ENCODE assay signal across 10 cellular contexts in genomic region chr7:130909161-130909836, GRCh38.
DNase-seq lines count a peak whose midpoint lies in the region; ATAC-seq and TF ChIP-seq lines count a peak whose summit lies in the region.
"Had no signal": no experiment of that assay in that cellular context is flagged by ENCODE, and none has a peak within 500 bp of the region (broad histone marks: within the 10 kb centered on the region; RNA-seq: fewer than 3 reads in every experiment).

No MANE protein-coding gene starts in this region.

- peak overlapping the region; percentile 89 for H3K27ac ChIP-seq in fibroblast of lung (ENCODE audit: insufficient read depth, low read length)
- H3K27ac ChIP-seq: VCaP had no signal

- H3K27me3 ChIP-seq in fibroblast of lung (ENCODE audit: control insufficient read depth, insufficient read depth, low read length) = no peaks in the 10 kb centered on the region

- peaks cover 51% of the 10 kb centered on the region for H3K36me3 Mint-ChIP-seq in activated naive CD4-positive, alpha-beta T cell treated with anti-CD3 and anti-CD28 coated beads, Interleukin-2, amount 10 ng/mL, durations not matched to agents 7 days and 5 days
- H3K36me3 Mint-ChIP-seq in activated CD4-positive, alpha-beta memory T cell treated with anti-CD3 and anti-CD28 coated beads for 36 hours = peaks cover 85% of the 10 kb centered on the region

- CTCF ChIA-PET in activated naive CD4-positive, alpha-beta T cell treated with anti-CD3 and anti-CD28 coated beads, Interleukin-2, amount 10 ng/mL, durations not matched to agents 7 days and 5 days (lab: Charles Lee) = interaction anchor here (0.8 to 5.9 kb wide), 3 partner anchors 10 to 35 kb away, joined by 3 to 45 read pairs (median 4); no protein-coding TSS in a partner anchor
- CTCF ChIA-PET in activated CD4-positive, alpha-beta memory T cell treated with anti-CD3 and anti-CD28 coated beads for 36 hours (lab: Charles Lee) = interaction anchor here (0.9 to 2.4 kb wide), 2 partner anchors 12 to 131 kb away, joined by 3 to 16 read pairs; no protein-coding TSS in a partner anchor

- H3K79me2 ChIP-seq in fibroblast of lung (ENCODE audit: control insufficient read depth, insufficient read depth, low read length) = peaks cover 84% of the 10 kb centered on the region

- H3K27ac Mint-ChIP-seq in activated naive CD4-positive, alpha-beta T cell treated with anti-CD3 and anti-CD28 coated beads, Interleukin-2, amount 10 ng/mL, durations not matched to agents 7 days and 5 days = peak overlapping the region; percentile 68
- peak overlapping the region; percentile 94 for H3K27ac Mint-ChIP-seq in activated CD4-positive, alpha-beta memory T cell treated with anti-CD3 and anti-CD28 coated beads for 36 hours
- peak overlapping the region; percentile 90 to 93 for H3K27ac Mint-ChIP-seq in stimulated activated naive CD8-positive, alpha-beta T cell treated with anti-CD3 and anti-CD28 coated beads, Interleukin-15, amount 100 ng/mL, for 72 hours
- H3K27ac Mint-ChIP-seq: nephron had no signal

- peaks cover 76% of the 10 kb centered on the region for H3K4me1 Mint-ChIP-seq in activated naive CD4-positive, alpha-beta T cell treated with anti-CD3 and anti-CD28 coated beads, Interleukin-2, amount 10 ng/mL, durations not matched to agents 7 days and 5 days
- peaks cover 90% of the 10 kb centered on the region for H3K4me1 Mint-ChIP-seq in activated CD4-positive, alpha-beta memory T cell treated with anti-CD3 and anti-CD28 coated beads for 36 hours (ENCODE audit: low read depth)
- peaks cover 84% of the 10 kb centered on the region for H3K4me1 Mint-ChIP-seq in stimulated activated naive CD8-positive, alpha-beta T cell treated with anti-CD3 and anti-CD28 coated beads, Interleukin-15, amount 100 ng/mL, for 72 hours

- peak overlapping the region; percentile 83 for H3K4me3 Mint-ChIP-seq in activated naive CD4-positive, alpha-beta T cell treated with anti-CD3 and anti-CD28 coated beads, Interleukin-2, amount 10 ng/mL, durations not matched to agents 7 days and 5 days
- peak overlapping the region; percentile 83 for H3K4me3 Mint-ChIP-seq in activated CD4-positive, alpha-beta memory T cell treated with anti-CD3 and anti-CD28 coated beads for 36 hours
- H3K4me3 Mint-ChIP-seq in stimulated activated naive CD8-positive, alpha-beta T cell treated with anti-CD3 and anti-CD28 coated beads, Interleukin-15, amount 100 ng/mL, for 72 hours = peak overlapping the region; percentile 74 to 82
- H3K4me3 Mint-ChIP-seq: nephron had no signal

- peak overlapping the region; percentile 97 for H3K4me2 ChIP-seq in fibroblast of lung (ENCODE audit: extremely low read depth, insufficient read depth, low read length)

- peaks cover 14% of the 10 kb centered on the region for H3K36me3 ChIP-seq in fibroblast of lung (ENCODE audit: control insufficient read depth, insufficient read depth, low read length)

- ATAC-seq in stimulated activated naive CD8-positive, alpha-beta T cell treated with anti-CD3 and anti-CD28 coated beads, Interleukin-15, amount 100 ng/mL, for 72 hours = no peak
- no peak for ATAC-seq in esophagus mucosa
- ATAC-seq in GM19452 (IDR thresholded peaks at IDR 0.05; ENCODE audit: unreplicated experiment) = no peak

- peak overlapping the region; percentile 83 to 97 (median 87) for H3K4me3 ChIP-seq in fibroblast of lung (replicated peaks in 1 of 4; ENCODE audit: control extremely low read depth in 1 of 4, insufficient read depth in 1 of 4, low read depth in 3 of 4, low read length in 4 of 4)

- no peaks in the 10 kb centered on the region for H3K27me3 Mint-ChIP-seq in activated naive CD4-positive, alpha-beta T cell treated with anti-CD3 and anti-CD28 coated beads, Interleukin-2, amount 10 ng/mL, durations not matched to agents 7 days and 5 days
- no peaks in the 10 kb centered on the region for H3K27me3 Mint-ChIP-seq in activated CD4-positive, alpha-beta memory T cell treated with anti-CD3 and anti-CD28 coated beads for 36 hours
- H3K27me3 Mint-ChIP-seq in stimulated activated naive CD8-positive, alpha-beta T cell treated with anti-CD3 and anti-CD28 coated beads, Interleukin-15, amount 100 ng/mL, for 72 hours = no peaks in the 10 kb centered on the region

- no peaks in the 10 kb centered on the region for H3K9me3 ChIP-seq in fibroblast of lung (ENCODE audit: control insufficient read depth, insufficient read depth, low read depth, low read length)

- no peak overlapping the region for H2AFZ ChIP-seq in fibroblast of lung (ENCODE audit: low read length)

- peak overlapping the region; percentile 35 for H3K9ac ChIP-seq in fibroblast of lung (ENCODE audit: insufficient read depth, low read length)

- no peaks in the 10 kb centered on the region for H3K9me3 Mint-ChIP-seq in activated naive CD4-positive, alpha-beta T cell treated with anti-CD3 and anti-CD28 coated beads, Interleukin-2, amount 10 ng/mL, durations not matched to agents 7 days and 5 days
- H3K9me3 Mint-ChIP-seq in activated CD4-positive, alpha-beta memory T cell treated with anti-CD3 and anti-CD28 coated beads for 36 hours = no peaks in the 10 kb centered on the region
- H3K9me3 Mint-ChIP-seq in stimulated activated naive CD8-positive, alpha-beta T cell treated with anti-CD3 and anti-CD28 coated beads, Interleukin-15, amount 100 ng/mL, for 72 hours = no peaks in the 10 kb centered on the region
- H3K9me3 Mint-ChIP-seq: nephron had no signal

- POLR2A ChIA-PET in activated CD4-positive, alpha-beta memory T cell treated with anti-CD3 and anti-CD28 coated beads for 36 hours (lab: Charles Lee) = interaction anchor here (0.9 to 6.6 kb wide), 4 partner anchors 12 to 61 kb away, joined by 3 to 40 read pairs (median 6); no protein-coding TSS in a partner anchor

- no peak for DNase-seq in activated naive CD4-positive, alpha-beta T cell treated with anti-CD3 and anti-CD28 coated beads, Interleukin-2, amount 10 ng/mL, durations not matched to agents 7 days and 5 days
- no peak for DNase-seq in activated naive CD4-positive, alpha-beta T cell (lab: John Stamatoyannopoulos, UW)
- no peak for DNase-seq in activated CD4-positive, alpha-beta memory T cell treated with anti-CD3 and anti-CD28 coated beads for 36 hours
- DNase-seq in fibroblast of lung (ENCODE audit: low read depth in 2 of 2) (no peak), NCI-H2227 treated with DMSO at 0.1 percent for 48 hours (lab: John Stamatoyannopoulos, UW) (no peak)
- peak in 1 of 2 donors; percentile 7 for DNase-seq in stimulated activated naive CD8-positive, alpha-beta T cell treated with anti-CD3 and anti-CD28 coated beads, Interleukin-15, amount 100 ng/mL, for 72 hours

- H3K4me1 ChIP-seq in fibroblast of lung (ENCODE audit: control insufficient read depth, extremely low read depth, insufficient read depth, low read length) = peaks cover 17% of the 10 kb centered on the region

- H4K20me1 ChIP-seq in fibroblast of lung (ENCODE audit: control insufficient read depth, extremely low read depth, insufficient read depth, low read length) = no peaks in the 10 kb centered on the region

- TF ChIP-seq CTCF in fibroblast of lung (conservative IDR thresholded peaks at IDR 0.05 in 1 of 2, IDR thresholded peaks at IDR 0.05 in 1 of 2; ENCODE audit: low read depth in 1 of 2, low read length in 2 of 2) = no peak

- intact Hi-C loops in activated CD4-positive, alpha-beta memory T cell treated with anti-CD3 and anti-CD28 coated beads for 36 hours (cut with micrococcal nuclease) = no loop called here
